ENCODE assay signal across 17 cellular contexts in the genomic region with DNA sequence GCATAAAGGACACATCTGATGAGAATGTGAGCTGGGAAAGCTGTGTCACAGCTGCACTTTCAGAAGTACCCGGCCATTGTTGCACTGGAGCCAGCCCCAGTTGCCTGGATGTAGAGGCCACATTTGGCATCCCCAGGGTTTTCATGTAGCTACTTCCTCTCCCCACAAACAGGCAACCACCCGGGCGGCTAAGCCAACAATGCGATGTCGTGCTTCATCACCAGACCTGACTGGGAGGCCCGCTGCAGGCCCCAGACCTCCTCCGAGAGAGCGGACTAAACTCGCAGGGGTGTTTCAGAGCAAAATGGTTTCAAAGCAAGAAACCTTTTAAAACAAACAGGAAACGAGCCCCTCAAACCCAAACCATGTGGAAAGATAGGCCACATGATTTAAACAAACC.
A peak's percentile ranks its signal among the peaks of the same experiment; 100 is the strongest.
DNase-seq lines count a peak whose midpoint lies in the region; ATAC-seq, FAIRE-seq and TF ChIP-seq lines count a peak whose summit lies in the region.
"Had no signal": no experiment of that assay in that cellular context is flagged by ENCODE, and none has a peak within 500 bp of the region (broad histone marks: within the 10 kb centered on the region; RNA-seq: fewer than 3 reads in every experiment).

No MANE protein-coding gene starts in this region.

- no peaks in the 10 kb centered on the region for H3K36me3 Mint-ChIP-seq in nephron progenitor cell (ENCODE audit: low read depth)
- H3K36me3 Mint-ChIP-seq: mesothelial cell of epicardium had no signal

- in situ Hi-C loops in GM12878 (cut with MboI), result no loop called here

- CTCF ChIA-PET in GM10248 (lab: Yijun Ruan, JAX) (interaction anchor here (2.5 kb wide), 1 partner anchor 30 kb away, joined by 5 read pairs; no protein-coding TSS in a partner anchor), GM12878 (lab: Yijun Ruan, JAX) (interaction anchor here (0.9 kb wide), 1 partner anchor 364 kb away, joined by 3 read pairs; no protein-coding TSS in a partner anchor)

- TF ChIP-seq RAD21 in GM12878 (IDR thresholded peaks at IDR 0.05; ENCODE audit: insufficient read depth, low read depth, low read length), result no peak

- POLR2A ChIA-PET in GM10248 (lab: Yijun Ruan, JAX) (no interaction called here), GM12878 (lab: Charles Lee) (no interaction called here)

- H3K9me3 ChIP-seq in GM12878 (replicated peaks; ENCODE audit: control insufficient read depth, insufficient read depth, low read length) (no peaks in the 10 kb centered on the region; the same call in 2 of the 3 replicates), adrenal gland (replicated peaks in 1 of 3) (no peaks in the 10 kb centered on the region)

- no peak overlapping the region for H3K4me3 Mint-ChIP-seq in nephron progenitor cell
- H3K4me3 Mint-ChIP-seq: mesothelial cell of epicardium had no signal

- H3K79me2 ChIP-seq in GM12878 (ENCODE audit: control insufficient read depth, insufficient read depth, low read length), result no peaks in the 10 kb centered on the region

- peak overlapping the region; percentile 89 for H3K27ac Mint-ChIP-seq in nephron progenitor cell
- H3K27ac Mint-ChIP-seq: mesothelial cell of epicardium had no signal

- H3K4me1 Mint-ChIP-seq in nephron progenitor cell, result peaks cover 58% of the 10 kb centered on the region

- intact Hi-C loops in GM12878 (cut with micrococcal nuclease; ENCODE audit: unreplicated experiment), result no loop called here
- intact Hi-C loops in adrenal gland (cut with DNase I), result no loop called here

- peaks cover 17% of the 10 kb centered on the region for H3K4me1 ChIP-seq in GM12878 (ENCODE audit: control insufficient read depth, insufficient read depth, low read length)
- peaks cover 9 to 35% of the 10 kb centered on the region in 2 donors for H3K4me1 ChIP-seq in adrenal gland (replicated peaks in 1 of 2)

- H3K9me3 Mint-ChIP-seq in nephron progenitor cell, result no peaks in the 10 kb centered on the region
- H3K9me3 Mint-ChIP-seq: mesothelial cell of epicardium had no signal

- TF ChIP-seq CTCF in GM10248 (IDR thresholded peaks at IDR 0.05; ENCODE audit: control extremely low read depth, extremely low read depth, low read depth, missing control alignments) (no peak), GM12878 (IDR thresholded peaks at IDR 0.05 in 2 of 3, conservative IDR thresholded peaks at IDR 0.05 in 1 of 3; ENCODE audit: control insufficient read depth in 2 of 3, extremely low read depth in 1 of 3, insufficient read depth in 1 of 3, low read depth in 3 of 3, low read length in 3 of 3) (no peak), nephron progenitor cell (IDR thresholded peaks at IDR 0.05) (no peak), adrenal gland (IDR thresholded peaks at IDR 0.05) (no peak)

- no peak for TF ChIP-seq EP300 in GM12878 (IDR thresholded peaks at IDR 0.05; ENCODE audit: borderline replicate concordance in 1 of 2, control insufficient read depth in 1 of 2, low read depth in 2 of 2, low read length in 2 of 2)

- H3K4me3 ChIP-seq in GM12878, result no peak overlapping the region
- H3K4me3 ChIP-seq in adrenal gland, result no peak overlapping the region
- H3K4me3 ChIP-seq: K562 had no signal

- peak overlapping the region; percentile 34; the same call in 1 of the 2 replicates for H3K4me2 ChIP-seq in GM12878 (ENCODE audit: control insufficient read depth, insufficient read depth)

- ATAC-seq in HG02798 (IDR thresholded peaks at IDR 0.05; ENCODE audit: poor library complexity, unreplicated experiment), result peak; percentile 32
- no peak for ATAC-seq in GM12878
- no peak for ATAC-seq in HG03378 (IDR thresholded peaks at IDR 0.05; ENCODE audit: unreplicated experiment)
- ATAC-seq: K562 had no signal

- TF ChIP-seq POLR2A in GM12878 (IDR thresholded peaks at IDR 0.05; ENCODE audit: low read depth, low read length) (no peak), adrenal gland (IDR thresholded peaks at IDR 0.05) (no peak)

- peaks cover 3% of the 10 kb centered on the region for H3K27me3 Mint-ChIP-seq in nephron progenitor cell (ENCODE audit: low read depth, poor library complexity)

- H3K36me3 ChIP-seq in GM12878 (ENCODE audit: control insufficient read depth in 2 of 2, insufficient read depth in 2 of 2, low read length in 1 of 2), result no peaks in the 10 kb centered on the region
- H3K36me3 ChIP-seq in adrenal gland (replicated peaks in 1 of 2), result no peaks in the 10 kb centered on the region

- DNase-seq in GM10248 (ENCODE audit: extremely low spot score), result peak; percentile 26
- no peak for DNase-seq in GM12878 (ENCODE audit: low read depth, low spot score)
- DNase-seq in nephron progenitor cell, result peak; percentile 18
- no peak for DNase-seq in adrenal gland
- no peak for DNase-seq in COLO668 (lab: John Stamatoyannopoulos, UW; ENCODE audit: unreplicated experiment)
- no peak for DNase-seq in activated T-cell treated with anti-CD3 and anti-CD28 coated beads, Interleukin-2, amount 50 U/mL, for 48 hours
- DNase-seq: activated naive CD4-positive, alpha-beta T cell treated with anti-CD3 and anti-CD28 coated beads, Interleukin-2, amount 50 U/mL, for 16 hours; DMS 273 treated with DMSO at 0.1 percent for 48 hours; effector CD4-positive, alpha-beta T cell; NCI-H1694; NCI-H510A treated with DMSO at 0.1 percent for 48 hours had no signal

- no TSS peak for BruUV-seq in GM12878 (replicated peaks; lab: Mats Ljungman, UMichigan)

- no peak for FAIRE-seq in GM12878 (lab: Jason Lieb, UNC)
- FAIRE-seq: bronchial epithelial cell, K562 had no signal

- WGBS in GM12878 (ENCODE audit: insufficient coverage, insufficient replicate concordance, low lambda C conversion rate, missing lambda C conversion rate), result 46% methylated on average over 10 of the region's 10 CpGs
- 79 to 89% (median 85%) methylated on average over 10 of the region's 10 CpGs for WGBS in adrenal gland, 4 donors

- H3K9ac ChIP-seq in GM12878 (ENCODE audit: control insufficient read depth, insufficient read depth, low read length), result no peak overlapping the region

- RAD21 ChIA-PET in GM12878 (lab: Charles Lee; ENCODE audit: unreplicated experiment), result interaction anchor here (0.8 kb wide), 1 partner anchor 8 kb away, joined by 3 read pairs; no protein-coding TSS in a partner anchor

- H2AFZ ChIP-seq in GM12878 (ENCODE audit: control insufficient read depth, low read depth, low read length), result peak overlapping the region; percentile 48; the same call in 1 of the 2 replicates

- H3K27me3 ChIP-seq in GM12878 (replicated peaks in 1 of 2; ENCODE audit: control insufficient read depth in 2 of 2, insufficient read depth in 2 of 2, low read length in 1 of 2), result no peaks in the 10 kb centered on the region
- no peaks in the 10 kb centered on the region for H3K27me3 ChIP-seq in adrenal gland

- H4K20me1 ChIP-seq in GM12878 (ENCODE audit: control insufficient read depth, insufficient read depth), result no peaks in the 10 kb centered on the region

- no peak overlapping the region for H3K27ac ChIP-seq in GM12878 (ENCODE audit: control insufficient read depth, insufficient read depth)
- H3K27ac ChIP-seq in adrenal gland, result no peak overlapping the region
- H3K27ac ChIP-seq: VCaP had no signal

- SMC1A ChIA-PET in GM12878 (lab: Charles Lee; ENCODE audit: uncharacterized antibody, unreplicated experiment), result interaction anchor here (1.0 to 1.4 kb wide), 3 partner anchors 8 to 16 kb away, joined by 3 to 15 read pairs (median 3); no protein-coding TSS in a partner anchor

TF ChIP-seq in GM12878, 131 proteins besides CTCF, POLR2A, EP300 and RAD21:
- TF ChIP-seq PAX8 (IDR thresholded peaks at IDR 0.05) (no peak), SPI1 (IDR thresholded peaks at IDR 0.05; ENCODE audit: borderline replicate concordance, insufficient read depth, low read depth, low read length) (0 out of 2 replicates have a peak, but pooled peaks have one; percentile 6), ZNF217 (IDR thresholded peaks at IDR 0.05) (no peak), YBX1 (IDR thresholded peaks at IDR 0.05) (no peak), NFXL1 (IDR thresholded peaks at IDR 0.05; ENCODE audit: borderline replicate concordance) (no peak), YY1 (IDR thresholded peaks at IDR 0.05; ENCODE audit: low read depth, low read length) (peak; percentile 18; the same call in 1 of the 2 replicates)

Comparison
In these comparisons a context has a peak if more than half of its experiments do, and no peak if none do; other contexts are left out.
1. DNase-seq: peak in GM10248 (single experiment) and nephron progenitor cell (single experiment); none in GM12878 (single experiment), adrenal gland (0 of 7), COLO668 (single experiment) and activated T-cell treated with anti-CD3 and anti-CD28 coated beads, Interleukin-2, amount 50 U/mL, for 48 hours (0 of 2).